ENCODE assay signal across 21 cellular contexts in the genomic region with DNA sequence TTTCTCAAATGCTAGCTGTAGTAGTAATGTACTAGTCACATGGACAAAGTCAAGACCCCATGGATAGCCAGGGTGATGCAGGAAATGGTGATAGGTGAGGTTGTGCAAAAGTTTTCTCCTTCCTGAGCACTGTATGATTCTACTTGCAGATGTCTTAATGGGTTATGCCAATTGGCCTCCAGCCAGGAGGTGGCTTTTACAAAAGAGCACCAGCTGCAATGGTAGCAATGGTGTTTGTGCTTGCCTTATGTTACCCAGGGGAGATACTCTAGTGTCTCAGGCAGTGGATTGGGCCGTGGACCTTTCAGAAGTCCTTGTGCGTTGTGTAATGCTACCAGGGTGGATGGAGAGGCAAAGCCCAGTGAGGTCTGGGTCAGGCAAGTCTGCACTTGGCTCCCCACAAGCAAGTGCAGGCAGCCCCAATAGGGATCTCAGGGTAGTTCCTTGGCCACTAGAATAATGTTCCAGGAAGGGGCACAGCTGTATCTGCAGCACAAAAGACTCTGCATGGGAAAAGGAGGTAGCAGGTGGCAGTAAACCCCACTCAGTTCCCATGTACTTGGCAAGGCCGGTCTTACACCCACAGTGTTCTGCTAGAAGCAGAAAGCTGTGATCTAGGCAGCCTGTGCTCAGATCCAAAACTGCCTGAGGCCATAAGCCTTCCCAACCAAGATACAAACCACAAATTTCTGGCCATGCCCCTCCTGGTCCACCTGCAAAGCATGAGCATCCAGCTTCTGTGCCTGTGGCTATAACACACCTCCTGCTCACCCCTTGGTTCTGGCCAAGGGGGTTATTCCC. TPM values are rescaled to one million over a fixed set of nuclear protein-coding genes. Genes with fewer than 3 reads are reported as not detected.
A peak's percentile ranks its signal among the peaks of the same experiment; 100 is the strongest.
DNase-seq lines count a peak whose midpoint lies in the region; ATAC-seq and TF ChIP-seq lines count a peak whose summit lies in the region.
"Had no signal": no experiment of that assay in that cellular context is flagged by ENCODE, and none has a peak within 500 bp of the region (broad histone marks: within the 10 kb centered on the region; RNA-seq: fewer than 3 reads in every experiment).

No MANE protein-coding gene starts in this region.

- CTCF ChIA-PET in HEK293 (lab: Yijun Ruan, JAX), result no interaction called here

- H3K27me3 Mint-ChIP-seq in mesothelial cell of epicardium (ENCODE audit: low read depth), result no peaks in the 10 kb centered on the region
- H3K27me3 Mint-ChIP-seq: activated B cell treated with CpG ODN at 0.5 μM for 24 hours; activated naive CD4-positive, alpha-beta T cell treated with anti-CD3 and anti-CD28 coated beads, Interleukin-2, amount 50 U/mL, for 24 hours had no signal

- no peaks in the 10 kb centered on the region for H3K27me3 ChIP-seq in left lung
- H3K27me3 ChIP-seq: SJSA1 had no signal

- peaks cover 9% of the 10 kb centered on the region for H3K4me1 Mint-ChIP-seq in mesothelial cell of epicardium
- H3K4me1 Mint-ChIP-seq: activated B cell treated with CpG ODN at 0.5 μM for 24 hours; activated naive CD4-positive, alpha-beta T cell treated with anti-CD3 and anti-CD28 coated beads, Interleukin-2, amount 50 U/mL, for 24 hours had no signal

- intact Hi-C loops in left lung (cut with DNase I), result no loop called here

- H3K27ac Mint-ChIP-seq in mesothelial cell of epicardium, result no peak overlapping the region
- H3K27ac Mint-ChIP-seq: activated B cell treated with CpG ODN at 0.5 μM for 24 hours; activated naive CD4-positive, alpha-beta T cell treated with anti-CD3 and anti-CD28 coated beads, Interleukin-2, amount 50 U/mL, for 24 hours had no signal

- H3K36me3 ChIP-seq in HEK293 (ENCODE audit: control insufficient read depth in 2 of 2, insufficient read depth in 1 of 2, low read length in 2 of 2) (no peaks in the 10 kb centered on the region), left lung (no peaks in the 10 kb centered on the region)

- H3K27ac ChIP-seq in HEK293 (ENCODE audit: extremely low read depth, low read depth, low read length), result no peak overlapping the region
- peak overlapping the region; percentile 31 for H3K27ac ChIP-seq in angular gyrus (ENCODE audit: low read depth, low read length)
- no peak overlapping the region for H3K27ac ChIP-seq in left lung
- H3K27ac ChIP-seq: coronary artery, SJSA1 had no signal

- POLR2A ChIA-PET in HEK293 (lab: Yijun Ruan, JAX), result no interaction called here

- TF ChIP-seq CTCF in AG10803 (conservative IDR thresholded peaks at IDR 0.05; ENCODE audit: low read length) (no peak), HEK293 (tag by site-specific recombination; IDR thresholded peaks at IDR 0.05) (no peak), left lung (IDR thresholded peaks at IDR 0.05) (no peak), mesothelial cell of epicardium (IDR thresholded peaks at IDR 0.05; ENCODE audit: unreplicated experiment) (no peak)

- no peak for ATAC-seq in left lung
- ATAC-seq in GM21423 (IDR thresholded peaks at IDR 0.05; ENCODE audit: unreplicated experiment), result no peak
- ATAC-seq in HG03342 (IDR thresholded peaks at IDR 0.05; ENCODE audit: unreplicated experiment), result no peak
- ATAC-seq: HCT116, left ventricle myocardium superior, right cardiac atrium had no signal

- H3K4me1 ChIP-seq in HEK293 (ENCODE audit: control insufficient read depth, insufficient read depth, low read length), result peaks cover 4% of the 10 kb centered on the region; the same call in 1 of the 2 replicates
- no peaks in the 10 kb centered on the region for H3K4me1 ChIP-seq in left lung

- peak; percentile 3 for DNase-seq in AG10803 (ENCODE audit: low read depth)
- DNase-seq in islet precursor cell, result peak; percentile 79
- no peak for DNase-seq in left lung
- no peak for DNase-seq in mesothelial cell of epicardium (ENCODE audit: low spot score in 2 of 2, unreplicated experiment in 2 of 2)
- DNase-seq: activated B cell treated with CpG ODN at 0.5 μM for 24 hours; activated T-cell treated with anti-CD3 and anti-CD28 coated beads, Interleukin-2, amount 50 U/mL, for 48 hours; KBM-7; left ventricle myocardium superior; nucleus accumbens; right cardiac atrium; stimulated activated naive CD4-positive, alpha-beta T cell treated with Interleukin-2 at 50 U/mL for 16 hours; T-helper 2 cell had no signal

- no peak overlapping the region for H3K4me3 Mint-ChIP-seq in mesothelial cell of epicardium
- H3K4me3 Mint-ChIP-seq: activated B cell treated with CpG ODN at 0.5 μM for 24 hours; activated naive CD4-positive, alpha-beta T cell treated with anti-CD3 and anti-CD28 coated beads, Interleukin-2, amount 50 U/mL, for 24 hours had no signal

- H3K36me3 Mint-ChIP-seq in mesothelial cell of epicardium, result peaks cover 9% of the 10 kb centered on the region
- H3K36me3 Mint-ChIP-seq: activated naive CD4-positive, alpha-beta T cell treated with anti-CD3 and anti-CD28 coated beads, Interleukin-2, amount 50 U/mL, for 24 hours had no signal

- H3K9me3 Mint-ChIP-seq in mesothelial cell of epicardium, result peaks cover 21% of the 10 kb centered on the region

- no peaks in the 10 kb centered on the region for H3K9me3 ChIP-seq in HEK293 (ENCODE audit: control insufficient read depth, insufficient read depth, low read depth, low read length)
- H3K9me3 ChIP-seq in left lung, result peaks cover 0 to 11% of the 10 kb centered on the region in 2 donors
- H3K9me3 ChIP-seq: SJSA1 had no signal

- H3K4me3 ChIP-seq in AG10803 (ENCODE audit: low read length), result no peak overlapping the region
- H3K4me3 ChIP-seq in HEK293 (ENCODE audit: low read depth, low read length), result no peak overlapping the region
- no peak overlapping the region for H3K4me3 ChIP-seq in left lung
- H3K4me3 ChIP-seq: coronary artery, SJSA1 had no signal

TF ChIP-seq in HEK293, 187 proteins besides CTCF, POLR2A, EP300 and RAD21:
- TF ChIP-seq ZFHX2 (tag by site-specific recombination; conservative IDR thresholded peaks at IDR 0.05), result peak; percentile 43
- no peak for TF ChIP-seq ZNF266 (tag by site-specific recombination; IDR thresholded peaks at IDR 0.05; ENCODE audit: low read depth)
- 0 out of 2 replicates have a peak, but pooled peaks have one; percentile 12 for TF ChIP-seq EGR2 (tag by site-specific recombination; IDR thresholded peaks at IDR 0.05; ENCODE audit: low read depth)
- TF ChIP-seq ZNF324 (tag by site-specific recombination; IDR thresholded peaks at IDR 0.05), result no peak
- TF ChIP-seq, protein P1, sequence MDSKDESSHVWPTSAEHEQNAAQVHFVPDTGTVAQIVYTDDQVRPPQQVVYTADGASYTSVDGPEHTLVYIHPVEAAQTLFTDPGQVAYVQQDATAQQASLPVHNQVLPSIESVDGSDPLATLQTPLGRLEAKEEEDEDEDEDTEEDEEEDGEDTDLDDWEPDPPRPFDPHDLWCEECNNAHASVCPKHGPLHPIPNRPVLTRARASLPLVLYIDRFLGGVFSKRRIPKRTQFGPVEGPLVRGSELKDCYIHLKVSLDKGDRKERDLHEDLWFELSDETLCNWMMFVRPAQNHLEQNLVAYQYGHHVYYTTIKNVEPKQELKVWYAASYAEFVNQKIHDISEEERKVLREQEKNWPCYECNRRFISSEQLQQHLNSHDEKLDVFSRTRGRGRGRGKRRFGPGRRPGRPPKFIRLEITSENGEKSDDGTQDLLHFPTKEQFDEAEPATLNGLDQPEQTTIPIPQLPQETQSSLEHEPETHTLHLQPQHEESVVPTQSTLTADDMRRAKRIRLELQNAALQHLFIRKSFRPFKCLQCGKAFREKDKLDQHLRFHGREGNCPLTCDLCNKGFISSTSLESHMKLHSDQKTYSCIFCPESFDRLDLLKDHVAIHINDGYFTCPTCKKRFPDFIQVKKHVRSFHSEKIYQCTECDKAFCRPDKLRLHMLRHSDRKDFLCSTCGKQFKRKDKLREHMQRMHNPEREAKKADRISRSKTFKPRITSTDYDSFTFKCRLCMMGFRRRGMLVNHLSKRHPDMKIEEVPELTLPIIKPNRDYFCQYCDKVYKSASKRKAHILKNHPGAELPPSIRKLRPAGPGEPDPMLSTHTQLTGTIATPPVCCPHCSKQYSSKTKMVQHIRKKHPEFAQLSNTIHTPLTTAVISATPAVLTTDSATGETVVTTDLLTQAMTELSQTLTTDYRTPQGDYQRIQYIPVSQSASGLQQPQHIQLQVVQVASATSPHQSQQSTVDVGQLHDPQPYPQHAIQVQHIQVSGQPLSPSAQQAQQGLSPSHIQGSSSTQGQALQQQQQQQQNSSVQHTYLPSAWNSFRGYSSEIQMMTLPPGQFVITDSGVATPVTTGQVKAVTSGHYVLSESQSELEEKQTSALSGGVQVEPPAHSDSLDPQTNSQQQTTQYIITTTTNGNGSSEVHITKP (tag by site-specific recombination; IDR thresholded peaks at IDR 0.05), result 0 out of 2 replicates have a peak, but pooled peaks have one; percentile 14
- peak; percentile 35 for TF ChIP-seq FEZF1 (tag by site-specific recombination; IDR thresholded peaks at IDR 0.05)

RNA-seq across cellular contexts. Expression of a gene that starts 46.4 kb away (rescaled TPM):
- total RNA-seq in left lung (10 to 100 TPM; 20.6 to 59.9 TPM), mesothelial cell of epicardium (45.2 to 51.3 TPM (median 48.0 TPM) in 3 replicates)
- total RNA-seq: activated B cell treated with CpG ODN at 0.5 μM for 24 hours, OCI-LY7 had no signal

Comparison
In these comparisons a context has a peak if more than half of its experiments do, and no peak if none do; other contexts are left out.
1. DNase-seq: peak in AG10803 (single experiment) and islet precursor cell (single experiment); none in left lung (0 of 2) and mesothelial cell of epicardium (0 of 2).